Comparison of ENCODE assay signal across 27 cellular contexts in the genomic region with DNA sequence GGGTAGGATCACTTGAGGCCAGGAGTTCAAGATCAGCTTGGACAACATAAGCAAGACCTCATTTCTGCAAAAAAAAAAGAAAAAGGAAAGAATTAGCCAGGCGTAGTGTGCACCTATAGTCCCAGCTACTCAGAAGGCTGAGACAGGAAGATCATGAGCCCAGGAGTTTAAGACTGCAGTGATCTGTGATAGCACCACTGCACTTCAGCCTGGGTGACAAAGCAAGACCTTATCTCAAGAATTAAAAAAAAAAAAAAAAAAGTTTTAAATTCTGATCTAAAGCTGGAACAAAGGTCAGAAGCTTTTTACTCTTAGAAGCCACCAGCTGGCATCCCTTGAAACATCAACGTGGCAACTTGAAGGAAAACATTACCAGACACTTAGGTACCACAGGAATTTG.
"Had no signal": no experiment of that assay in that cellular context is flagged by ENCODE, and none has a peak within 500 bp of the region (broad histone marks: within the 10 kb centered on the region; RNA-seq: fewer than 3 reads in every experiment).

No MANE protein-coding gene starts in this region.

- H3K79me2 ChIP-seq: parathyroid adenoma had no signal

- H3K4me2 ChIP-seq: neural progenitor cell had no signal

- FAIRE-seq: islet of Langerhans, kidney had no signal

- H3K4me3 ChIP-seq: left lung, lower lobe of right lung, neural progenitor cell, psoas muscle, right lobe of liver, skin epidermis, spleen, suprapubic skin, thoracic aorta, tibial nerve, uterus had no signal

- H3K27ac ChIP-seq: left lung, lower lobe of right lung, neural progenitor cell, neutrophil, parathyroid adenoma, psoas muscle, right lobe of liver, skin epidermis, spleen, suprapubic skin, thoracic aorta, tibial nerve, uterus had no signal

- H3K9ac ChIP-seq: neural progenitor cell, parathyroid adenoma had no signal

- H3K27me3 ChIP-seq: left lung, neural progenitor cell, neutrophil, right lobe of liver, spleen, suprapubic skin, tibial nerve, uterus had no signal

- H3K4me1 ChIP-seq: left lung, lower lobe of right lung, neural progenitor cell, parathyroid adenoma, psoas muscle, right lobe of liver, spleen, suprapubic skin, tibial nerve, uterus had no signal

- H3K36me3 ChIP-seq: neural progenitor cell, uterus had no signal

- H3K9me3 ChIP-seq: left lung, lower lobe of right lung, neutrophil, psoas muscle, right lobe of liver, spleen, suprapubic skin, thoracic aorta, tibial nerve, uterus had no signal

- ATAC-seq: left colon; left lung; lower lobe of right lung; natural killer cell; psoas muscle; right lobe of liver; stimulated activated effector memory CD8-positive, alpha-beta T cell treated with anti-CD3 and anti-CD28 coated beads, Interleukin-12 subunit alpha, Interleukin-12 subunit beta, amount 100 ng/mL, for 72 hours had no signal

- DNase-seq: hypothalamus; immature natural killer cell; kidney; left colon; left lung; lower lobe of right lung; mammary epithelial cell; mesenchymal stem cell; naive B cell; natural killer cell; nephron progenitor cell; occipital lobe; psoas muscle; right lobe of liver; spleen; stimulated activated CD4-positive, alpha-beta T cell treated with anti-CD3 and anti-CD28 coated beads, Interleukin-4, amount 100 ng/mL, for 24 hours; stimulated activated naive CD4-positive, alpha-beta T cell; uterus had no signal

- H2AFZ ChIP-seq: neural progenitor cell, parathyroid adenoma had no signal
